8 cellular contexts compared by ENCODE assay signal in the genomic region with DNA sequence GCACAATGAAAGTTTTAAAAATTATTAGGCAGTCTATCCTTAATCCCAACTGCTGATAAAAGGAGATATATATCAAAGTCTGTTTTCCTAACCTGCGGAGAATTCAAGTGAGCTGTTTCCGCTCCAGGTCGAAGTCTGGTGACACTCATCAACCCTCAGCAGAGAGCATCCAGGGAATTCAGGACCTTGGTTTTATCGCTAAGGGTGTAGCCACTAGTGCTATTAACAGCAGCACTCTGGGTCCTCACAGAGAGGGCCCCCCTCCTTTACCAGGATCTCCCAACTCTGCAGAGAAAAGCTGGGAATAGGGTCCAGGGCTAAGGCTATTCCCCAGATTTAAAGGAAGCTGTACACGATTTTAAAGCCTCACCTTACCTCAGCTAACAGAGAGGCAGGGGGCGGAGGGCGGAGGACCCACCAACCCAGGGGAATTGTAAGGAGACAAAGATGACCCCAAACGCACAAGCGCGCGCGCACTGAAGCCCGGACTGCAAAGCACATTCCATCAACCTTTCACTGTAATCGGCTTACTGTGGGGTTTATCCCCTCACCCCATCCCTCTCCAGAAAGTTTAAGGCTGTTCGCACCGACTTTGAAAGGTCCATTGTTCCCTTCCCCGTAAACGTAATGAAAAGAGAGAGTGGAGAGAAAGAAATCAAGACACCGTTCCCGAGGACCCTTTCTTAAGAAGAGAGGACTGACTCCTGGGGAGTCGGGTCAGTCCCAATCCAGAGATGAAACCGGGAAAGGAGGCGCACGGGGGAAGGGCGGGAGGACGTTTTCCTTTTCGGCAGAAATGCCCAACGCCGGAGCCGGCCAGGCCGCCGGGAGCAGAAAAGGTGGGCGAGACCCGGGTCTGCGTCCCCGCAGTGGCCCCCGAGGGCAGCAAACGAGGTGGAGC. TPM values are rescaled to one million over a fixed set of nuclear protein-coding genes. Genes with fewer than 3 reads are reported as not detected.
DNase-seq lines count a peak whose midpoint lies in the region; ATAC-seq, FAIRE-seq and TF ChIP-seq lines count a peak whose summit lies in the region.

No MANE protein-coding gene starts in this region.

- H3K9me3 ChIP-seq in CD4-positive, CD25-positive, alpha-beta regulatory T cell (ENCODE audit: control insufficient read depth in 2 of 2, low read length in 2 of 2) = no peaks in the 10 kb centered on the region
- H3K9me3 ChIP-seq in Loucy (ENCODE audit: insufficient read depth, low read depth, low read length) (no peaks in the 10 kb centered on the region), astrocyte (ENCODE audit: insufficient read depth, low read depth, low read length) (no peaks in the 10 kb centered on the region), iPS-15b (ENCODE audit: control insufficient read depth, insufficient read depth, low read length) (no peaks in the 10 kb centered on the region), smooth muscle cell (replicated peaks; ENCODE audit: low read depth) (no peaks in the 10 kb centered on the region)

- no peak for FAIRE-seq in astrocyte (lab: Jason Lieb, UNC)

- H3K27ac Mint-ChIP-seq in CD4-positive, CD25-positive, alpha-beta regulatory T cell = peak overlapping the region; percentile 94 to 99 (median 98)
- H3K27ac Mint-ChIP-seq in astrocyte (ENCODE audit: unreplicated experiment) = peak overlapping the region; percentile 77

- H3F3A ChIP-seq in Loucy (ENCODE audit: low read depth) = peaks cover 5% of the 10 kb centered on the region; the same call in 1 of the 2 replicates
- peaks cover 16% of the 10 kb centered on the region for H3F3A ChIP-seq in smooth muscle cell (ENCODE audit: low read depth)

- WGBS in smooth muscle cell (ENCODE audit: low lambda C conversion rate) = under 1% methylated on average over 31 of the region's 38 CpGs

- H2AFZ ChIP-seq in Loucy (ENCODE audit: low read length) = peak overlapping the region; percentile 85
- peak overlapping the region; percentile 74 for H2AFZ ChIP-seq in astrocyte (ENCODE audit: low read depth, low read length)
- no peak overlapping the region for H2AFZ ChIP-seq in smooth muscle cell (ENCODE audit: low read depth)

- H3K27me3 Mint-ChIP-seq in CD4-positive, CD25-positive, alpha-beta regulatory T cell = peaks cover 13% of the 10 kb centered on the region
- H3K27me3 Mint-ChIP-seq in astrocyte (ENCODE audit: low read depth, unreplicated experiment) = no peaks in the 10 kb centered on the region

- no peak for ATAC-seq in CD4-positive, CD25-positive, alpha-beta regulatory T cell (ENCODE audit: low read depth in 2 of 2)
- no peak for ATAC-seq in GM19035 (IDR thresholded peaks at IDR 0.05; ENCODE audit: unreplicated experiment)

- H3K9me3 Mint-ChIP-seq in CD4-positive, CD25-positive, alpha-beta regulatory T cell = no peaks in the 10 kb centered on the region
- no peaks in the 10 kb centered on the region for H3K9me3 Mint-ChIP-seq in astrocyte (ENCODE audit: unreplicated experiment)

- DNase-seq in CD4-positive, CD25-positive, alpha-beta regulatory T cell = peak in 1 of 3 donors; percentile 27
- DNase-seq in astrocyte (ENCODE audit: low read depth) (no peak), smooth muscle cell (lab: John Stamatoyannopoulos, UW; ENCODE audit: unreplicated experiment) (no peak), GM20000 (ENCODE audit: low spot score) (no peak), HuH-7.5 (ENCODE audit: low spot score) (no peak)

- peak overlapping the region; percentile 85 for H3K4me2 ChIP-seq in Loucy (ENCODE audit: low read depth, low read length, poor library complexity, severe bottlenecking)
- H3K4me2 ChIP-seq in astrocyte (ENCODE audit: low read length) = peak overlapping the region; percentile 93
- H3K4me2 ChIP-seq in smooth muscle cell = peak overlapping the region; percentile 95

- no peaks in the 10 kb centered on the region for H3K36me3 ChIP-seq in CD4-positive, CD25-positive, alpha-beta regulatory T cell (ENCODE audit: control insufficient read depth, insufficient read depth, low read length)
- H3K36me3 ChIP-seq in Loucy (ENCODE audit: insufficient read depth, low read length) (no peaks in the 10 kb centered on the region), astrocyte (ENCODE audit: insufficient read depth, low read length) (no peaks in the 10 kb centered on the region), iPS-15b (ENCODE audit: control insufficient read depth, insufficient read depth, low read length) (no peaks in the 10 kb centered on the region), smooth muscle cell (ENCODE audit: low read depth) (no peaks in the 10 kb centered on the region)

- H4K20me1 ChIP-seq in Loucy (ENCODE audit: insufficient read depth, low read length, poor library complexity, severe bottlenecking) (peaks cover 13% of the 10 kb centered on the region), astrocyte (ENCODE audit: insufficient read depth, low read length) (peaks cover 26% of the 10 kb centered on the region), smooth muscle cell (ENCODE audit: low read depth) (peaks cover 52% of the 10 kb centered on the region)

- H3K4me1 Mint-ChIP-seq in CD4-positive, CD25-positive, alpha-beta regulatory T cell = peaks cover 30 to 47% (median 40%) of the 10 kb centered on the region in 4 donors
- peaks cover 36% of the 10 kb centered on the region for H3K4me1 Mint-ChIP-seq in astrocyte (ENCODE audit: low read depth, unreplicated experiment)

- no peaks in the 10 kb centered on the region for H3K36me3 Mint-ChIP-seq in CD4-positive, CD25-positive, alpha-beta regulatory T cell
- no peaks in the 10 kb centered on the region for H3K36me3 Mint-ChIP-seq in astrocyte (ENCODE audit: low read depth, unreplicated experiment)

- H3K9ac ChIP-seq in Loucy (ENCODE audit: low read depth, low read length, poor library complexity, severe bottlenecking) (peak overlapping the region; percentile 84), astrocyte (ENCODE audit: low read length) (peak overlapping the region; percentile 90), iPS-15b (ENCODE audit: low read depth, low read length) (peak overlapping the region; percentile 70), smooth muscle cell (ENCODE audit: low read depth) (peak overlapping the region; percentile 98)

- peak overlapping the region; percentile 98 for H3K4me3 ChIP-seq in CD4-positive, CD25-positive, alpha-beta regulatory T cell (ENCODE audit: low read depth, low read length)
- H3K4me3 ChIP-seq in Loucy (ENCODE audit: low read length, poor library complexity, severe bottlenecking) (peak overlapping the region; percentile 98), astrocyte (ENCODE audit: insufficient read depth, low read depth, low read length) (peak overlapping the region; percentile 91), iPS-15b (ENCODE audit: low read depth, low read length) (peak overlapping the region; percentile 92), smooth muscle cell (peak overlapping the region; percentile 98)

- no peak for TF ChIP-seq CTCF in Loucy (conservative IDR thresholded peaks at IDR 0.05; ENCODE audit: low read length)
- TF ChIP-seq CTCF in astrocyte (IDR thresholded peaks at IDR 0.05; ENCODE audit: insufficient read depth, low read depth, low read length) = no peak
- no peak for TF ChIP-seq CTCF in smooth muscle cell (IDR thresholded peaks at IDR 0.05; ENCODE audit: borderline replicate concordance, insufficient read depth, poor library complexity, severe bottlenecking)
- no peak for TF ChIP-seq CTCF in GM20000 (IDR thresholded peaks at IDR 0.05; ENCODE audit: extremely low read depth, missing control alignments)

- H3K79me2 ChIP-seq in Loucy (ENCODE audit: insufficient read depth, low read length) (peaks cover 53% of the 10 kb centered on the region), astrocyte (ENCODE audit: insufficient read depth, low read length) (peaks cover 48% of the 10 kb centered on the region), smooth muscle cell (ENCODE audit: low read depth) (peaks cover 55% of the 10 kb centered on the region)

- peaks cover 52% of the 10 kb centered on the region for H3K4me1 ChIP-seq in CD4-positive, CD25-positive, alpha-beta regulatory T cell (ENCODE audit: control insufficient read depth, insufficient read depth, low read length, poor library complexity, severe bottlenecking)
- H3K4me1 ChIP-seq in Loucy (ENCODE audit: insufficient read depth, low read length, poor library complexity, severe bottlenecking) (peaks cover 51% of the 10 kb centered on the region), astrocyte (ENCODE audit: insufficient read depth, low read length) (peaks cover 54% of the 10 kb centered on the region), iPS-15b (ENCODE audit: control insufficient read depth, insufficient read depth, low read length) (peaks cover 24% of the 10 kb centered on the region), smooth muscle cell (ENCODE audit: low read depth) (peaks cover 38% of the 10 kb centered on the region)

- no peaks in the 10 kb centered on the region for H3K27me3 ChIP-seq in CD4-positive, CD25-positive, alpha-beta regulatory T cell (ENCODE audit: control insufficient read depth, insufficient read depth, low read length)
- H3K27me3 ChIP-seq in Loucy (ENCODE audit: insufficient read depth, low read length, poor library complexity, severe bottlenecking) (no peaks in the 10 kb centered on the region), astrocyte (ENCODE audit: insufficient read depth, low read length) (no peaks in the 10 kb centered on the region), iPS-15b (ENCODE audit: control insufficient read depth, insufficient read depth, low read length) (peaks cover 11% of the 10 kb centered on the region), smooth muscle cell (ENCODE audit: low read depth) (no peaks in the 10 kb centered on the region)

- peak overlapping the region; percentile 93 to 99 (median 97) for H3K4me3 Mint-ChIP-seq in CD4-positive, CD25-positive, alpha-beta regulatory T cell
- peak overlapping the region; percentile 92 for H3K4me3 Mint-ChIP-seq in astrocyte (ENCODE audit: unreplicated experiment)

- no peaks in the 10 kb centered on the region for H3K9me2 ChIP-seq in Loucy (replicated peaks; ENCODE audit: low read depth, low read length)

- peak overlapping the region; percentile 96 for H3K27ac ChIP-seq in CD4-positive, CD25-positive, alpha-beta regulatory T cell (ENCODE audit: insufficient read depth, low read length, poor library complexity, severe bottlenecking)
- peak overlapping the region; percentile 90 for H3K27ac ChIP-seq in astrocyte (ENCODE audit: low read depth, low read length)
- H3K27ac ChIP-seq in smooth muscle cell (ENCODE audit: low read depth) = peak overlapping the region; percentile 98

RNA-seq across cellular contexts. Expression of gene CEMIP2, which starts 0.6 kb away (rescaled TPM):
- total RNA-seq in CD4-positive, CD25-positive, alpha-beta regulatory T cell = 407 TPM
- polyA plus RNA-seq in CD4-positive, CD25-positive, alpha-beta regulatory T cell = 10 to 100 TPM; 25.8 to 29.0 (median 27.9) TPM
- total RNA-seq in astrocyte (137 and 139 TPM in 2 replicates), smooth muscle cell (103 and 105 TPM in 2 replicates)
- polyA plus RNA-seq in smooth muscle cell = 46.1 and 70.3 TPM in 2 replicates
